21 cellular contexts compared by ENCODE assay signal in the genomic region with DNA sequence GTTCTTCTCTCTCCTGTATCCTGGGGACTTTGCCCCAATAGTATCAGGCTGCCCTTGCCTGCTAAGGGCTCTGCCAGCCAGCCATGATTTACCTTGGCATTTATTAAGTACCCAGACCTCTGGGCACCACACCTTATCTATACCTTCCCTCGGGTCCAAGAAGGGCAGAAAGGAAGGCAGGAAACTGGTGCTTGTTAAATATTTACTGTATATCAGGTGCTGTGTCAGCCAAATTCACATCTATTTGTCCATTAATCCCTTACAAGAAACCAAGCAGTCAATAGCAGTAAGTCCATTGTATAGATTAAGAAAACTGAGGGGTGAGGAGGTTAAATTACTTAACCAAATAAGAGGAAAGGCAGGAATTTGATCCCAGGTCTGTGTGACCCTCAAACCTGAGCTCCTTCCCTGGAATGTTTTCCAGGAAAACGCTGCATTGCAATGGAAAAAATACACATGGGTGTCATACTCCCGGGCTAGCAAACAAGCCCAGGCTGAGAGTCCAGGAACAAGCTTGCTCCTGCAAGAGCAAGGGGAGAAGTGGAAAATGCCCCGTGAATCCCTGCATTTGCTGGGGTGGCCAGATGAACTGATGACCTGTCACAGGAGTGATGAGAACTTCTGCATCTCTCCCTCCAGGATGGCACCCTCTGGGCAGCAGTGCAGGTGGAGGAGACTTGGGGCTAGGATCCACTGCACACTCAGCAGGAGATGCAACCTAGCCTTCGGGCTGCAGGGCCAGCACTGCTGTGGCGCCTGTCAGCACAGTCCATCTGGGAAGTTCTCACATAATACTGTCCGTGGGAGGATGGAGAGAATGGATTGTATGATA. TPM values are rescaled to one million over a fixed set of nuclear protein-coding genes. Genes with fewer than 3 reads are reported as not detected.
DNase-seq lines count a peak whose midpoint lies in the region; ATAC-seq, FAIRE-seq and TF ChIP-seq lines count a peak whose summit lies in the region.
"Had no signal": no experiment of that assay in that cellular context is flagged by ENCODE, and none has a peak within 500 bp of the region (broad histone marks: within the 10 kb centered on the region; RNA-seq: fewer than 3 reads in every experiment).

No MANE protein-coding gene starts in this region.

- H3K79me2 ChIP-seq in HepG2 (ENCODE audit: insufficient read depth, low read length) = no peaks in the 10 kb centered on the region

- H3K9ac ChIP-seq in HepG2 (ENCODE audit: insufficient read depth, low read depth, low read length) = no peak overlapping the region

- no peak overlapping the region for H3K4me3 Mint-ChIP-seq in osteocyte (ENCODE audit: unreplicated experiment)
- H3K4me3 Mint-ChIP-seq: activated CD4-positive, alpha-beta memory T cell treated with anti-CD3 and anti-CD28 coated beads, Interleukin-2, amount 10 ng/mL, durations not matched to agents 7 days and 5 days; activated T-helper 1 cell treated with anti-CD3 and anti-CD28 coated beads, Interleukin-12 subunit alpha, Interleukin-12 subunit beta, Interleukin-2, Interleukin-4 antibody, amounts not matched to agents 30 ng/mL and 10 ng/mL and 1 ng/mL, durations not matched to agents 14 hours and 24 hours and 36 hours; T-helper 1 cell treated with Interleukin-12 subunit alpha and Interleukin-12 subunit beta and Interleukin-4 antibody, amounts not matched to agents 30 μg/mL and 1 μg/mL, for 36 hours had no signal

- WGBS in HepG2 (ENCODE audit: low lambda C conversion rate) = 13% methylated on average over 7 of the region's 7 CpGs
- WGBS in right lobe of liver (ENCODE audit: insufficient coverage, low coverage, low lambda C conversion rate, missing lambda C conversion rate) = 21% methylated on average over 4 of the region's 7 CpGs

- no peak overlapping the region for H3K27ac ChIP-seq in HepG2 (ENCODE audit: extremely low read length, insufficient read depth, low read length)
- no peak overlapping the region for H3K27ac ChIP-seq in right lobe of liver
- H3K27ac ChIP-seq: epithelial cell of prostate, foreskin keratinocyte, uterus had no signal

- peaks cover 23% of the 10 kb centered on the region for H3K4me1 ChIP-seq in HepG2 (ENCODE audit: insufficient read depth, low read length)
- peaks cover 0 to 6% (median 0%) of the 10 kb centered on the region in 4 donors for H3K4me1 ChIP-seq in right lobe of liver
- H3K4me1 ChIP-seq: foreskin keratinocyte, uterus had no signal

- no peak for TF ChIP-seq POLR2A in HepG2 (IDR thresholded peaks at IDR 0.05; ENCODE audit: insufficient read depth in 1 of 2, low read depth in 2 of 2, low read length in 2 of 2)
- no peak for TF ChIP-seq POLR2A in right lobe of liver (IDR thresholded peaks at IDR 0.05)

- no peaks in the 10 kb centered on the region for H3K9me3 Mint-ChIP-seq in osteocyte (ENCODE audit: unreplicated experiment)
- H3K9me3 Mint-ChIP-seq: activated CD4-positive, alpha-beta memory T cell treated with anti-CD3 and anti-CD28 coated beads, Interleukin-2, amount 10 ng/mL, durations not matched to agents 7 days and 5 days; activated T-helper 1 cell treated with anti-CD3 and anti-CD28 coated beads, Interleukin-12 subunit alpha, Interleukin-12 subunit beta, Interleukin-2, Interleukin-4 antibody, amounts not matched to agents 30 ng/mL and 10 ng/mL and 1 ng/mL, durations not matched to agents 14 hours and 24 hours and 36 hours; IgD-negative memory B cell; T-helper 1 cell treated with Interleukin-12 subunit alpha and Interleukin-12 subunit beta and Interleukin-4 antibody, amounts not matched to agents 30 μg/mL and 1 μg/mL, for 36 hours had no signal

- H3K27me3 Mint-ChIP-seq in osteocyte (ENCODE audit: unreplicated experiment) = peaks cover 48% of the 10 kb centered on the region

- in situ Hi-C loops in HepG2 (cut with HindIII; ENCODE audit: extremely low pct_ligation_motif_present, low pct_unique_long_range_greater_than_20kb) = loop anchor here (5.0 kb wide), 1 partner anchor 132 kb away; no protein-coding TSS in a partner anchor

- H3K4me1 Mint-ChIP-seq in osteocyte (ENCODE audit: unreplicated experiment) = peaks cover 37% of the 10 kb centered on the region

- no peak overlapping the region for H2AFZ ChIP-seq in HepG2 (ENCODE audit: low read length)

- intact Hi-C loops in HepG2 (cut with micrococcal nuclease; ENCODE audit: unreplicated experiment) (no loop called here), right lobe of liver (cut with DNase I) (no loop called here)

- CTCF ChIA-PET in HepG2 (lab: Yijun Ruan, JAX; ENCODE audit: low intra/inter-chr PET ratio, low total read pairs) = no interaction called here

- no peak for TF ChIP-seq RAD21 in HepG2 (CRISPR knock-in tag; IDR thresholded peaks at IDR 0.05)

- no peaks in the 10 kb centered on the region for H4K20me1 ChIP-seq in HepG2 (ENCODE audit: insufficient read depth, low read length)

- no peaks in the 10 kb centered on the region for H3K36me3 Mint-ChIP-seq in osteocyte (ENCODE audit: unreplicated experiment)
- H3K36me3 Mint-ChIP-seq: IgD-negative memory B cell had no signal

- POLR2A ChIA-PET in HepG2 (lab: Yijun Ruan, JAX) = no interaction called here

- peak overlapping the region; percentile 43 for H3K4me2 ChIP-seq in HepG2 (ENCODE audit: low read depth, low read length)

- no TSS peak for BruUV-seq in HepG2 (replicated peaks; lab: Mats Ljungman, UMichigan)

- DNase-seq in HepG2 (ENCODE audit: low spot score) = peak; percentile 36
- DNase-seq in right lobe of liver = no peak
- peak; percentile 74 for DNase-seq in left kidney (ENCODE audit: low read depth, low spot score)
- DNase-seq in osteocyte (ENCODE audit: extremely low spot score, unreplicated experiment) = peak; percentile 49
- DNase-seq in HuH-7.5 (ENCODE audit: low spot score) = no peak
- DNase-seq in inferior parietal cortex (ENCODE audit: extremely low spot score) = no peak
- no peak for DNase-seq in H4 (ENCODE audit: low spot score)
- no peak for DNase-seq in hepatic stellate cell (ENCODE audit: low spot score)
- DNase-seq: activated CD4-positive, alpha-beta memory T cell treated with anti-CD3 and anti-CD28 coated beads, Interleukin-2, amount 10 ng/mL, durations not matched to agents 7 days and 5 days; foreskin keratinocyte; stimulated activated CD4-positive, alpha-beta T cell treated with anti-CD3 and anti-CD28 coated beads, Interleukin-2, amount 100 ng/mL, for 48 hours; uterus; WERI-Rb-1 had no signal

- no peak for TF ChIP-seq CTCF in HepG2 (CRISPR knock-in tag; IDR thresholded peaks at IDR 0.05)
- TF ChIP-seq CTCF in right lobe of liver (IDR thresholded peaks at IDR 0.05) = no peak
- TF ChIP-seq CTCF in osteocyte (IDR thresholded peaks at IDR 0.05) = no peak

- H3K4me3 ChIP-seq in HepG2 (replicated peaks in 1 of 3; ENCODE audit: insufficient read depth in 1 of 3, low read depth in 2 of 3, low read length in 3 of 3) (no peak overlapping the region), right lobe of liver (no peak overlapping the region)
- H3K4me3 ChIP-seq: adrenal gland, uterus had no signal

- no peaks in the 10 kb centered on the region for H3K9me3 ChIP-seq in HepG2 (ENCODE audit: low read length)
- no peaks in the 10 kb centered on the region for H3K9me3 ChIP-seq in right lobe of liver
- H3K9me3 ChIP-seq: adrenal gland, uterus had no signal

- ATAC-seq in HepG2 = peak; percentile 36
- ATAC-seq in right lobe of liver = no peak
- ATAC-seq: foreskin keratinocyte, HCT116 had no signal

- no peak for FAIRE-seq in HepG2 (lab: Jason Lieb, UNC)

- H3K36me3 ChIP-seq in HepG2 (replicated peaks in 1 of 2; ENCODE audit: control insufficient read depth in 1 of 2, insufficient read depth in 2 of 2, low read length in 2 of 2) (no peaks in the 10 kb centered on the region), right lobe of liver (no peaks in the 10 kb centered on the region)
- H3K36me3 ChIP-seq: adrenal gland, uterus, WERI-Rb-1 had no signal

- H3K27me3 ChIP-seq in HepG2 (ENCODE audit: control insufficient read depth in 1 of 2, insufficient read depth in 2 of 2, low read length in 2 of 2) (peaks cover 2 to 57% of the 10 kb centered on the region in 2 experiments; a peak in 4 of 5 replicates), right lobe of liver (no peaks in the 10 kb centered on the region)
- H3K27me3 ChIP-seq: adrenal gland, uterus had no signal

- H3K27ac Mint-ChIP-seq in osteocyte (ENCODE audit: unreplicated experiment) = no peak overlapping the region
- H3K27ac Mint-ChIP-seq: activated CD4-positive, alpha-beta memory T cell treated with anti-CD3 and anti-CD28 coated beads, Interleukin-2, amount 10 ng/mL, durations not matched to agents 7 days and 5 days; activated T-helper 1 cell treated with anti-CD3 and anti-CD28 coated beads, Interleukin-12 subunit alpha, Interleukin-12 subunit beta, Interleukin-2, Interleukin-4 antibody, amounts not matched to agents 30 ng/mL and 10 ng/mL and 1 ng/mL, durations not matched to agents 14 hours and 24 hours and 36 hours; T-helper 1 cell treated with Interleukin-12 subunit alpha and Interleukin-12 subunit beta and Interleukin-4 antibody, amounts not matched to agents 30 μg/mL and 1 μg/mL, for 36 hours had no signal

- no peak for TF ChIP-seq EP300 in HepG2 (IDR thresholded peaks at IDR 0.05; ENCODE audit: low read depth in 2 of 2, low read length in 2 of 2)
- no peak for TF ChIP-seq EP300 in HepG2 (CRISPR knock-in tag; IDR thresholded peaks at IDR 0.05; ENCODE audit: borderline replicate concordance)

RNA-seq across cellular contexts. Expression of a gene that starts 30.4 kb away (rescaled TPM):
- total RNA-seq in HepG2 (2016; rRNA removed; fragmentation: Illumina TruSeq; extraction: Trizol) (not detected in 2 replicates), right lobe of liver (not detected), osteocyte (not detected in 2 replicates)
- not detected in 2 replicates for total RNA-seq in HepG2 (2016; cell fraction: cytosol; rRNA removed; fragmentation: Illumina TruSeq; extraction: Trizol; ENCODE audit: low read depth)
- not detected in 2 replicates for total RNA-seq in HepG2 (2016; cell fraction: insoluble cytoplasmic fraction; rRNA removed; fragmentation: Illumina TruSeq; extraction: Trizol)
- total RNA-seq in HepG2 (2016; cell fraction: membrane; rRNA removed; fragmentation: Illumina TruSeq; extraction: Trizol) = not detected in 2 replicates
- total RNA-seq in HepG2 (2016; cell fraction: nucleus; rRNA removed; fragmentation: Illumina TruSeq; extraction: Trizol) = not detected in 2 replicates
- polyA plus RNA-seq in HepG2 (2011; rRNA removed) = not detected in 2 replicates
- not detected in 2 replicates for polyA plus RNA-seq in HepG2 (2011; cell fraction: cytosol; rRNA removed)
- polyA plus RNA-seq in HepG2 (2011; cell fraction: nucleus; rRNA removed) = not detected in 2 replicates
- polyA plus RNA-seq in HepG2 (2012) = not detected in 2 replicates
- not detected in 2 replicates for polyA plus RNA-seq in HepG2 (2016; cell fraction: cytosol; fragmentation: Illumina TruSeq; extraction: Trizol; ENCODE audit: low read depth)
- polyA plus RNA-seq in HepG2 (2016; cell fraction: insoluble cytoplasmic fraction; fragmentation: Illumina TruSeq; extraction: Trizol; ENCODE audit: low read depth) = not detected in 2 replicates
- polyA plus RNA-seq in HepG2 (2016; cell fraction: membrane; fragmentation: Illumina TruSeq; extraction: Trizol; ENCODE audit: low read depth) = not detected in 2 replicates
- not detected in 2 replicates for polyA plus RNA-seq in HepG2 (2016; cell fraction: nucleus; fragmentation: Illumina TruSeq; extraction: Trizol; ENCODE audit: insufficient read depth, low read depth)
- not detected in 2 replicates for polyA minus RNA-seq in HepG2 (2011; rRNA and poly(A)+ RNA removed; ENCODE audit: low replicate concordance)
- not detected in 2 replicates for polyA minus RNA-seq in HepG2 (2011; cell fraction: cytosol; rRNA and poly(A)+ RNA removed)
- not detected in 2 replicates for polyA minus RNA-seq in HepG2 (2011; cell fraction: nucleus; rRNA and poly(A)+ RNA removed)
- total RNA-seq in H4 (2014; rRNA removed; shearing (Covaris generic)) = not detected in 2 replicates
- total RNA-seq: activated CD4-positive, alpha-beta memory T cell treated with anti-CD3 and anti-CD28 coated beads, Interleukin-2, amount 10 ng/mL, durations not matched to agents 7 days and 5 days; activated T-helper 1 cell treated with anti-CD3 and anti-CD28 coated beads, Interleukin-12 subunit alpha, Interleukin-12 subunit beta, Interleukin-2, Interleukin-4 antibody, amounts not matched to agents 30 ng/mL and 10 ng/mL and 1 ng/mL, durations not matched to agents 14 hours and 24 hours and 36 hours; cardiac septum; foreskin keratinocyte; skeletal muscle tissue had no signal
- polyA plus RNA-seq: foreskin keratinocyte, IgD-negative memory B cell had no signal

Comparison
In these comparisons a context has a peak if more than half of its experiments do, and no peak if none do; other contexts are left out.
1. DNase-seq: peak in HepG2 (single experiment), left kidney (single experiment) and osteocyte (single experiment); none in right lobe of liver (0 of 3), HuH-7.5 (single experiment), inferior parietal cortex (single experiment), H4 (single experiment) and hepatic stellate cell (single experiment).